In genomic region chr1:31795096-31795675, GRCh38 we compare ENCODE assay signal across 21 cellular contexts.
"Had no signal": no experiment of that assay in that cellular context is flagged by ENCODE, and none has a peak within 500 bp of the region (broad histone marks: within the 10 kb centered on the region; RNA-seq: fewer than 3 reads in every experiment).

No MANE protein-coding gene starts in this region.

- ATAC-seq: activated CD4-positive, CD25-positive, alpha-beta regulatory T cell treated with anti-CD3 and anti-CD28 coated beads, Interleukin-2, amount 50 U/mL, for 24 hours; activated CD8-positive, alpha-beta memory T cell treated with anti-CD3 and anti-CD28 coated beads, Interleukin-2, amount 10 ng/mL, durations not matched to agents 7 days and 5 days; activated CD8-positive, alpha-beta T cell treated with anti-CD3 and anti-CD28 coated beads for 36 hours; gastroesophageal sphincter; stimulated activated memory B cell treated with anti-CD40 and anti-IgM and Interleukin-4, amounts not matched to agents 10 μg/mL and 1 μg/mL and 100 μg/mL, for 72 hours; T-helper 17 cell had no signal

- H3K36me3 ChIP-seq: colonic mucosa, esophagus muscularis mucosa, gastroesophageal sphincter, left ventricle myocardium inferior, stomach, suprapubic skin, tibial nerve had no signal

- H3K36me3 Mint-ChIP-seq: activated CD8-positive, alpha-beta memory T cell treated with anti-CD3 and anti-CD28 coated beads, Interleukin-2, amount 10 ng/mL, durations not matched to agents 7 days and 5 days; stimulated activated memory B cell treated with anti-CD40 and anti-IgM and Interleukin-4, amounts not matched to agents 10 μg/mL and 1 μg/mL and 100 μg/mL, for 72 hours had no signal

- H3K4me3 ChIP-seq: colonic mucosa, dorsolateral prefrontal cortex, esophagus muscularis mucosa, gastroesophageal sphincter, left ventricle myocardium inferior, skin epidermis, stomach, suprapubic skin, tibial nerve had no signal

- H3K27me3 Mint-ChIP-seq: activated CD4-positive, alpha-beta T cell treated with anti-CD3 and anti-CD28 coated beads, Interleukin-2, amount 10 ng/mL, durations not matched to agents 7 days and 5 days; activated CD8-positive, alpha-beta T cell treated with anti-CD3 and anti-CD28 coated beads for 36 hours had no signal

- H3K27ac ChIP-seq: colonic mucosa, esophagus muscularis mucosa, gastroesophageal sphincter, left ventricle myocardium inferior, parathyroid adenoma, skin epidermis, stomach, suprapubic skin, tibial nerve had no signal

- DNase-seq: activated CD4-positive, alpha-beta T cell treated with anti-CD3 and anti-CD28 coated beads, Interleukin-2, amount 10 ng/mL, durations not matched to agents 7 days and 5 days; activated CD8-positive, alpha-beta memory T cell treated with anti-CD3 and anti-CD28 coated beads, Interleukin-2, amount 10 ng/mL, durations not matched to agents 7 days and 5 days; activated CD8-positive, alpha-beta T cell treated with anti-CD3 and anti-CD28 coated beads for 36 hours; activated T-cell treated with anti-CD3 and anti-CD28 coated beads, Interleukin-2, amount 50 U/mL, for 1 hour; colonic mucosa; left ventricle myocardium inferior; right cardiac atrium; stimulated activated CD4-positive, alpha-beta T cell treated with anti-CD3 and anti-CD28 coated beads, Interleukin-1b, Interleukin-23, amount 100 ng/mL, for 48 hours; T-helper 17 cell had no signal

- H3K9me3 Mint-ChIP-seq: activated CD4-positive, alpha-beta T cell treated with anti-CD3 and anti-CD28 coated beads, Interleukin-2, amount 10 ng/mL, durations not matched to agents 7 days and 5 days; activated CD8-positive, alpha-beta T cell treated with anti-CD3 and anti-CD28 coated beads for 36 hours; activated naive CD4-positive, alpha-beta T cell treated with anti-CD3 and anti-CD28 coated beads for 36 hours; nephron; stimulated activated memory B cell treated with anti-CD40 and anti-IgM and Interleukin-4, amounts not matched to agents 10 μg/mL and 1 μg/mL and 100 μg/mL, for 72 hours had no signal

- H3K27me3 ChIP-seq: colonic mucosa, dorsolateral prefrontal cortex, tibial nerve had no signal

- H3K4me3 Mint-ChIP-seq: activated CD4-positive, alpha-beta T cell treated with anti-CD3 and anti-CD28 coated beads, Interleukin-2, amount 10 ng/mL, durations not matched to agents 7 days and 5 days; activated CD8-positive, alpha-beta memory T cell treated with anti-CD3 and anti-CD28 coated beads, Interleukin-2, amount 10 ng/mL, durations not matched to agents 7 days and 5 days; activated CD8-positive, alpha-beta T cell treated with anti-CD3 and anti-CD28 coated beads for 36 hours; activated naive CD4-positive, alpha-beta T cell treated with anti-CD3 and anti-CD28 coated beads for 36 hours; nephron; stimulated activated memory B cell treated with anti-CD40 and anti-IgM and Interleukin-4, amounts not matched to agents 10 μg/mL and 1 μg/mL and 100 μg/mL, for 72 hours; T-helper 17 cell had no signal

- H3K4me1 Mint-ChIP-seq: activated CD4-positive, alpha-beta T cell treated with anti-CD3 and anti-CD28 coated beads, Interleukin-2, amount 10 ng/mL, durations not matched to agents 7 days and 5 days; stimulated activated memory B cell treated with anti-CD40 and anti-IgM and Interleukin-4, amounts not matched to agents 10 μg/mL and 1 μg/mL and 100 μg/mL, for 72 hours; T-helper 17 cell had no signal

- H3K27ac Mint-ChIP-seq: activated CD4-positive, alpha-beta T cell treated with anti-CD3 and anti-CD28 coated beads, Interleukin-2, amount 10 ng/mL, durations not matched to agents 7 days and 5 days; activated CD8-positive, alpha-beta memory T cell treated with anti-CD3 and anti-CD28 coated beads, Interleukin-2, amount 10 ng/mL, durations not matched to agents 7 days and 5 days; activated CD8-positive, alpha-beta T cell treated with anti-CD3 and anti-CD28 coated beads for 36 hours; activated naive CD4-positive, alpha-beta T cell treated with anti-CD3 and anti-CD28 coated beads for 36 hours; stimulated activated memory B cell treated with anti-CD40 and anti-IgM and Interleukin-4, amounts not matched to agents 10 μg/mL and 1 μg/mL and 100 μg/mL, for 72 hours; T-helper 17 cell had no signal
